ENCODE assay signal across 14 cellular contexts in genomic region chr6:131660195-131660594, GRCh38. TPM values are rescaled to one million over a fixed set of nuclear protein-coding genes. Genes with fewer than 3 reads are reported as not detected.
A peak's percentile ranks its signal among the peaks of the same experiment; 100 is the strongest.
DNase-seq lines count a peak whose midpoint lies in the region; ATAC-seq and TF ChIP-seq lines count a peak whose summit lies in the region.
"Had no signal": no experiment of that assay in that cellular context is flagged by ENCODE, and none has a peak within 500 bp of the region (broad histone marks: within the 10 kb centered on the region; RNA-seq: fewer than 3 reads in every experiment).

No MANE protein-coding gene starts in this region.

- no peaks in the 10 kb centered on the region for H4K20me1 ChIP-seq in smooth muscle cell (ENCODE audit: low read depth)

- H3K4me1 ChIP-seq in adipocyte (ENCODE audit: control insufficient read depth, insufficient read depth, low read length) (no peaks in the 10 kb centered on the region), lung (ENCODE audit: control insufficient read depth in 2 of 2, insufficient read depth in 2 of 2, low read length in 2 of 2) (peaks cover 0 to 1% of the 10 kb centered on the region in 2 donors), smooth muscle cell (ENCODE audit: low read depth) (no peaks in the 10 kb centered on the region)

- H3K36me3 ChIP-seq in adipocyte (ENCODE audit: control insufficient read depth, insufficient read depth, low read length, severe bottlenecking) (no peaks in the 10 kb centered on the region), lung (ENCODE audit: control insufficient read depth in 2 of 2, insufficient read depth in 2 of 2, low read length in 2 of 2) (no peaks in the 10 kb centered on the region), smooth muscle cell (ENCODE audit: low read depth) (no peaks in the 10 kb centered on the region), WERI-Rb-1 (no peaks in the 10 kb centered on the region)

- no peaks in the 10 kb centered on the region for H3K79me2 ChIP-seq in smooth muscle cell (ENCODE audit: low read depth)

- WGBS in lung, 2 donors = 47 to 58% methylated on average over 1 of the region's 1 CpG
- 29% methylated on average over 1 of the region's 1 CpG for WGBS in smooth muscle cell (ENCODE audit: low lambda C conversion rate)

- no peak for TF ChIP-seq CTCF in lung (IDR thresholded peaks at IDR 0.05; ENCODE audit: control extremely low read depth, extremely low read depth)
- no peak for TF ChIP-seq CTCF in smooth muscle cell (IDR thresholded peaks at IDR 0.05; ENCODE audit: borderline replicate concordance, insufficient read depth, poor library complexity, severe bottlenecking)
- TF ChIP-seq CTCF in WERI-Rb-1 (IDR thresholded peaks at IDR 0.05; ENCODE audit: low read depth, low read length) = no peak

- no peak overlapping the region for H3K27ac ChIP-seq in lung (ENCODE audit: low read depth in 1 of 2, low read length in 1 of 2)
- no peak overlapping the region for H3K27ac ChIP-seq in smooth muscle cell (ENCODE audit: low read depth)
- no peak overlapping the region for H3K27ac ChIP-seq in WERI-Rb-1

- no peak overlapping the region for H3K9ac ChIP-seq in adipocyte (ENCODE audit: low read length)
- H3K9ac ChIP-seq in smooth muscle cell (ENCODE audit: low read depth) = no peak overlapping the region

- no peaks in the 10 kb centered on the region for H3F3A ChIP-seq in smooth muscle cell (ENCODE audit: low read depth)

- H3K4me2 ChIP-seq in smooth muscle cell = no peak overlapping the region

- H3K27me3 ChIP-seq in adipocyte (replicated peaks; ENCODE audit: control insufficient read depth, insufficient read depth, low read length) = no peaks in the 10 kb centered on the region
- H3K27me3 ChIP-seq in lung (ENCODE audit: control insufficient read depth, insufficient read depth) = no peaks in the 10 kb centered on the region
- H3K27me3 ChIP-seq in smooth muscle cell (ENCODE audit: low read depth) = no peaks in the 10 kb centered on the region
- no peaks in the 10 kb centered on the region for H3K27me3 ChIP-seq in WERI-Rb-1 (ENCODE audit: insufficient read depth, low read depth, severe bottlenecking)

- no peak overlapping the region for H3K4me3 ChIP-seq in adipocyte (ENCODE audit: low read length)
- H3K4me3 ChIP-seq in lung = no peak overlapping the region
- H3K4me3 ChIP-seq in smooth muscle cell = no peak overlapping the region
- no peak overlapping the region for H3K4me3 ChIP-seq in WERI-Rb-1 (ENCODE audit: low read depth, low read length)

- H3K9me3 ChIP-seq in adipocyte (ENCODE audit: control insufficient read depth, low read length) (no peaks in the 10 kb centered on the region), lung (ENCODE audit: control insufficient read depth in 2 of 2, insufficient read depth in 1 of 2, low read length in 1 of 2) (no peaks in the 10 kb centered on the region), smooth muscle cell (replicated peaks; ENCODE audit: low read depth) (no peaks in the 10 kb centered on the region), WERI-Rb-1 (ENCODE audit: severe bottlenecking) (no peaks in the 10 kb centered on the region)

- DNase-seq in MV-4-11 (lab: John Stamatoyannopoulos, UW) (peak; percentile 81), adipocyte (ENCODE audit: low read depth) (peak; percentile 6), lung (ENCODE audit: low spot score) (no peak), islet precursor cell (no peak), smooth muscle cell (lab: John Stamatoyannopoulos, UW; ENCODE audit: unreplicated experiment) (no peak), WERI-Rb-1 (no peak)
- DNase-seq: activated CD4-positive, alpha-beta T cell treated with anti-CD3 and anti-CD28 coated beads, Interleukin-2, amount 10 ng/mL, durations not matched to agents 24 days and 14 days; effector CD4-positive, alpha-beta T cell; SHP77 treated with DMSO at 0.1 percent for 48 hours had no signal

- H2AFZ ChIP-seq in smooth muscle cell (ENCODE audit: low read depth) = no peak overlapping the region

- ATAC-seq in GM18868 (IDR thresholded peaks at IDR 0.05; ENCODE audit: unreplicated experiment) = peak; percentile 50
- ATAC-seq in lung (ENCODE audit: insufficient read depth, low FRiP score) = peak; percentile 53
- no peak for ATAC-seq in GM21526 (IDR thresholded peaks at IDR 0.05; ENCODE audit: low FRiP score, unreplicated experiment)
- ATAC-seq: activated naive CD4-positive, alpha-beta T cell treated with anti-CD3 and anti-CD28 coated beads, Interleukin-2, amount 50 U/mL, for 72 hours had no signal

RNA-seq across cellular contexts. Expression of gene ENPP3, which starts 23.1 kb away (rescaled TPM):
- total RNA-seq in lung = 1 to 10 TPM in 1 of 2 donors, under 1 TPM in 1; 0.77 to 2.9 TPM
- polyA plus RNA-seq in lung = under 1 TPM; 0.31 TPM
- total RNA-seq in smooth muscle cell = 0.18 and 0.63 TPM in 2 replicates
- 0.16 TPM in 1 of 2 replicates, not detected in the other for polyA plus RNA-seq in smooth muscle cell

RNA-seq across cellular contexts. Expression of gene MED23, which starts 32.2 kb away (rescaled TPM):
- total RNA-seq in lung (10 to 100 TPM; 22.0 to 69.0 TPM), smooth muscle cell (46.4 and 52.7 TPM in 2 replicates)
- polyA plus RNA-seq in lung (10 to 100 TPM in 1 of 2 donors, 1 to 10 TPM in 1; 8.7 to 15.0 TPM), smooth muscle cell (13.3 and 17.1 TPM in 2 replicates)

RNA-seq across cellular contexts. Expression of gene OR2A4, which starts 41.0 kb away (rescaled TPM):
- total RNA-seq in lung = not detected
- not detected for polyA plus RNA-seq in lung
- total RNA-seq in smooth muscle cell = 4.1 TPM in 1 of 2 replicates, not detected in the other
- polyA plus RNA-seq in smooth muscle cell = 0.11 and 0.19 TPM in 2 replicates
- total RNA-seq: activated CD4-positive, alpha-beta T cell treated with anti-CD3 and anti-CD28 coated beads, Interleukin-2, amount 10 ng/mL, durations not matched to agents 24 days and 14 days; activated naive CD4-positive, alpha-beta T cell treated with anti-CD3 and anti-CD28 coated beads, Interleukin-2, amount 50 U/mL, for 72 hours; mucosa of gallbladder had no signal

RNA-seq across cellular contexts. Expression of gene CTAGE9, which starts 50.6 kb away (rescaled TPM):
- not detected for total RNA-seq in lung
- polyA plus RNA-seq in lung = not detected
- total RNA-seq in smooth muscle cell = not detected in 2 replicates
- polyA plus RNA-seq in smooth muscle cell = not detected in 2 replicates
- total RNA-seq: activated CD4-positive, alpha-beta T cell treated with anti-CD3 and anti-CD28 coated beads, Interleukin-2, amount 10 ng/mL, durations not matched to agents 24 days and 14 days; activated naive CD4-positive, alpha-beta T cell treated with anti-CD3 and anti-CD28 coated beads, Interleukin-2, amount 50 U/mL, for 72 hours; skeletal muscle tissue had no signal

Comparison
In these comparisons a context has a peak if more than half of its experiments do, and no peak if none do; other contexts are left out.
1. DNase-seq: peak in MV-4-11 (single experiment) and adipocyte (single experiment); none in lung (single experiment), islet precursor cell (single experiment), smooth muscle cell (single experiment) and WERI-Rb-1 (single experiment).